2 cellular contexts compared by ENCODE assay signal in the genomic region with DNA sequence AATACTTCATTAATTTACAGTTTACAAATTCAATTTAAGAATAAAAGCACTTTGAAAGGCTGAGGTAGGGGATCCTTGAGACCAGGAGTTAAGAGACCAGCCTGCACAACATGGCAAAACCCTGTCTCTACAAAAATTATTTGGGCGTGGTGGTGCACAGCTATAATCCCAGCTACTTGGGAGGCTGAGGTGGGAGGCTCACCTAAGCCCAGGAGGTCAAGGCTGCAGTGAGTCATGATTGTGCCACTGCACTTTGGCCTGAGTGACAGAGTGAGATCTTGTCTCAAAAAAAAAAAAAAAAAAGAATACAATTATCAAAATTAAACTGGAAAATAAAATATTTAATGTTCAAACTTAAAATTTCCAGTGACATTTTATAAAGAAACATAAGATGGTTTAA.
TF ChIP-seq lines count a peak whose summit lies in the region.

No MANE protein-coding gene starts in this region.

TF ChIP-seq in K562, 482 proteins besides CTCF, POLR2A, EP300 and RAD21 (continued from another document):
- TF ChIP-seq, protein P1, sequence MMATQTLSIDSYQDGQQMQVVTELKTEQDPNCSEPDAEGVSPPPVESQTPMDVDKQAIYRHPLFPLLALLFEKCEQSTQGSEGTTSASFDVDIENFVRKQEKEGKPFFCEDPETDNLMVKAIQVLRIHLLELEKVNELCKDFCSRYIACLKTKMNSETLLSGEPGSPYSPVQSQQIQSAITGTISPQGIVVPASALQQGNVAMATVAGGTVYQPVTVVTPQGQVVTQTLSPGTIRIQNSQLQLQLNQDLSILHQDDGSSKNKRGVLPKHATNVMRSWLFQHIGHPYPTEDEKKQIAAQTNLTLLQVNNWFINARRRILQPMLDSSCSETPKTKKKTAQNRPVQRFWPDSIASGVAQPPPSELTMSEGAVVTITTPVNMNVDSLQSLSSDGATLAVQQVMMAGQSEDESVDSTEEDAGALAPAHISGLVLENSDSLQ (IDR thresholded peaks at IDR 0.05): peak; percentile 39; the same call in 1 of the 2 replicates
- TF ChIP-seq, protein P2, sequence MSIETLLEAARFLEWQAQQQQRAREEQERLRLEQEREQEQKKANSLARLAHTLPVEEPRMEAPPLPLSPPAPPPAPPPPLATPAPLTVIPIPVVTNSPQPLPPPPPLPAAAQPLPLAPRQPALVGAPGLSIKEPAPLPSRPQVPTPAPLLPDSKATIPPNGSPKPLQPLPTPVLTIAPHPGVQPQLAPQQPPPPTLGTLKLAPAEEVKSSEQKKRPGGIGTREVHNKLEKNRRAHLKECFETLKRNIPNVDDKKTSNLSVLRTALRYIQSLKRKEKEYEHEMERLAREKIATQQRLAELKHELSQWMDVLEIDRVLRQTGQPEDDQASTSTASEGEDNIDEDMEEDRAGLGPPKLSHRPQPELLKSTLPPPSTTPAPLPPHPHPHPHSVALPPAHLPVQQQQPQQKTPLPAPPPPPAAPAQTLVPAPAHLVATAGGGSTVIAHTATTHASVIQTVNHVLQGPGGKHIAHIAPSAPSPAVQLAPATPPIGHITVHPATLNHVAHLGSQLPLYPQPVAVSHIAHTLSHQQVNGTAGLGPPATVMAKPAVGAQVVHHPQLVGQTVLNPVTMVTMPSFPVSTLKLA (conservative IDR thresholded peaks at IDR 0.05): no peak
TF ChIP-seq in K562: peak in this region for 1.

TF ChIP-seq in HepG2, 621 proteins besides CTCF, POLR2A, EP300 and RAD21 (continued from another document):
- TF ChIP-seq, protein P3, sequence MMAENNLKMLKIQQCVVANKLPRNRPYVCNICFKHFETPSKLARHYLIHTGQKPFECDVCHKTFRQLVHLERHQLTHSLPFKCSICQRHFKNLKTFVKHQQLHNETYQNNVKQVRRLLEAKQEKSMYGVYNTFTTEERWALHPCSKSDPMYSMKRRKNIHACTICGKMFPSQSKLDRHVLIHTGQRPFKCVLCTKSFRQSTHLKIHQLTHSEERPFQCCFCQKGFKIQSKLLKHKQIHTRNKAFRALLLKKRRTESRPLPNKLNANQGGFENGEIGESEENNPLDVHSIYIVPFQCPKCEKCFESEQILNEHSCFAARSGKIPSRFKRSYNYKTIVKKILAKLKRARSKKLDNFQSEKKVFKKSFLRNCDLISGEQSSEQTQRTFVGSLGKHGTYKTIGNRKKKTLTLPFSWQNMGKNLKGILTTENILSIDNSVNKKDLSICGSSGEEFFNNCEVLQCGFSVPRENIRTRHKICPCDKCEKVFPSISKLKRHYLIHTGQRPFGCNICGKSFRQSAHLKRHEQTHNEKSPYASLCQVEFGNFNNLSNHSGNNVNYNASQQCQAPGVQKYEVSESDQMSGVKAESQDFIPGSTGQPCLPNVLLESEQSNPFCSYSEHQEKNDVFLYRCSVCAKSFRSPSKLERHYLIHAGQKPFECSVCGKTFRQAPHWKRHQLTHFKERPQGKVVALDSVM (CRISPR knock-in tag; IDR thresholded peaks at IDR 0.05): peak; percentile 97
- TF ChIP-seq ZNF607 (CRISPR knock-in tag; IDR thresholded peaks at IDR 0.05; ENCODE audit: borderline replicate concordance): no peak
- TF ChIP-seq, protein P4, sequence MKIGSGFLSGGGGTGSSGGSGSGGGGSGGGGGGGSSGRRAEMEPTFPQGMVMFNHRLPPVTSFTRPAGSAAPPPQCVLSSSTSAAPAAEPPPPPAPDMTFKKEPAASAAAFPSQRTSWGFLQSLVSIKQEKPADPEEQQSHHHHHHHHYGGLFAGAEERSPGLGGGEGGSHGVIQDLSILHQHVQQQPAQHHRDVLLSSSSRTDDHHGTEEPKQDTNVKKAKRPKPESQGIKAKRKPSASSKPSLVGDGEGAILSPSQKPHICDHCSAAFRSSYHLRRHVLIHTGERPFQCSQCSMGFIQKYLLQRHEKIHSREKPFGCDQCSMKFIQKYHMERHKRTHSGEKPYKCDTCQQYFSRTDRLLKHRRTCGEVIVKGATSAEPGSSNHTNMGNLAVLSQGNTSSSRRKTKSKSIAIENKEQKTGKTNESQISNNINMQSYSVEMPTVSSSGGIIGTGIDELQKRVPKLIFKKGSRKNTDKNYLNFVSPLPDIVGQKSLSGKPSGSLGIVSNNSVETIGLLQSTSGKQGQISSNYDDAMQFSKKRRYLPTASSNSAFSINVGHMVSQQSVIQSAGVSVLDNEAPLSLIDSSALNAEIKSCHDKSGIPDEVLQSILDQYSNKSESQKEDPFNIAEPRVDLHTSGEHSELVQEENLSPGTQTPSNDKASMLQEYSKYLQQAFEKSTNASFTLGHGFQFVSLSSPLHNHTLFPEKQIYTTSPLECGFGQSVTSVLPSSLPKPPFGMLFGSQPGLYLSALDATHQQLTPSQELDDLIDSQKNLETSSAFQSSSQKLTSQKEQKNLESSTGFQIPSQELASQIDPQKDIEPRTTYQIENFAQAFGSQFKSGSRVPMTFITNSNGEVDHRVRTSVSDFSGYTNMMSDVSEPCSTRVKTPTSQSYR (CRISPR knock-in tag; IDR thresholded peaks at IDR 0.05; ENCODE audit: borderline replicate concordance): no peak
- peak in 1 of 2 experiments; percentile 54; a peak in 1 of 4 replicates for TF ChIP-seq NR2F1 (CRISPR knock-in tag; IDR thresholded peaks at IDR 0.05)
- peak; percentile 77 for TF ChIP-seq ZNF460 (CRISPR knock-in tag; IDR thresholded peaks at IDR 0.05; ENCODE audit: borderline replicate concordance)
- TF ChIP-seq ZNF547 (CRISPR knock-in tag; IDR thresholded peaks at IDR 0.05): no peak
- TF ChIP-seq RARA (CRISPR knock-in tag; IDR thresholded peaks at IDR 0.05): peak; percentile 65
- peak; percentile 65; the same call in 1 of the 2 replicates for TF ChIP-seq ZMYM3 (CRISPR knock-in tag; IDR thresholded peaks at IDR 0.05)
- peak; percentile 70 for TF ChIP-seq POGZ (CRISPR knock-in tag; IDR thresholded peaks at IDR 0.05)
- TF ChIP-seq, protein P5, sequence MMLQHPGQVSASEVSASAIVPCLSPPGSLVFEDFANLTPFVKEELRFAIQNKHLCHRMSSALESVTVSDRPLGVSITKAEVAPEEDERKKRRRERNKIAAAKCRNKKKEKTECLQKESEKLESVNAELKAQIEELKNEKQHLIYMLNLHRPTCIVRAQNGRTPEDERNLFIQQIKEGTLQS (CRISPR knock-in tag; IDR thresholded peaks at IDR 0.05): peak; percentile 63; the same call in 1 of the 2 replicates
- peak; percentile 54 for TF ChIP-seq RXRB (CRISPR knock-in tag; IDR thresholded peaks at IDR 0.05; ENCODE audit: borderline replicate concordance)
- TF ChIP-seq ZMYM2 (CRISPR knock-in tag; IDR thresholded peaks at IDR 0.05): peak; percentile 48; the same call in 1 of the 2 replicates
- peak; percentile 52 for TF ChIP-seq NR2F6 (IDR thresholded peaks at IDR 0.05)
- peak; percentile 55; the same call in 1 of the 2 replicates for TF ChIP-seq NR2F6 (CRISPR knock-in tag; IDR thresholded peaks at IDR 0.05)
- TF ChIP-seq KDM1A (CRISPR knock-in tag; IDR thresholded peaks at IDR 0.05): peak; percentile 67; the same call in 1 of the 2 replicates
- TF ChIP-seq HNF4A (CRISPR knock-in tag; IDR thresholded peaks at IDR 0.05): peak; percentile 51
- peak; percentile 90 for TF ChIP-seq FOSL2 (CRISPR knock-in tag; IDR thresholded peaks at IDR 0.05)
- peak; percentile 58; the same call in 1 of the 2 replicates for TF ChIP-seq FOSL1 (CRISPR knock-in tag; IDR thresholded peaks at IDR 0.05; ENCODE audit: borderline replicate concordance)
TF ChIP-seq in HepG2: peak in this region for 16.
